ENCODE assay signal across 21 cellular contexts in genomic region chr10:131011936-131012640, GRCh38.
A peak's percentile ranks its signal among the peaks of the same experiment; 100 is the strongest.
DNase-seq lines count a peak whose midpoint lies in the region; ATAC-seq, FAIRE-seq and TF ChIP-seq lines count a peak whose summit lies in the region.
"Had no signal": no experiment of that assay in that cellular context is flagged by ENCODE, and none has a peak within 500 bp of the region (broad histone marks: within the 10 kb centered on the region; RNA-seq: fewer than 3 reads in every experiment).

No MANE protein-coding gene starts in this region.

- DNase-seq in right lobe of liver (peak in 2 of 3 donors; percentile 19 to 40), HepG2 (ENCODE audit: low spot score) (no peak), mesenteric fat pad (ENCODE audit: low spot score) (peak; percentile 65), upper lobe of right lung (peak; percentile 50), NCI-H226 (no peak)
- DNase-seq: 8988T; ACHN; AML-193; BE2C; CD4-positive, alpha-beta T cell; CD8-positive, alpha-beta memory T cell; DMS53; DMS79 treated with DMSO at 0.1 percent for 48 hours; GF-D8; GM23248; H9 had no signal

- H3K4me1 ChIP-seq in right lobe of liver = no peaks in the 10 kb centered on the region
- no peaks in the 10 kb centered on the region for H3K4me1 ChIP-seq in HepG2 (ENCODE audit: insufficient read depth, low read length)
- H3K4me1 ChIP-seq in upper lobe of right lung = no peaks in the 10 kb centered on the region
- H3K4me1 ChIP-seq: A549, BE2C had no signal

- CTCF ChIA-PET in HepG2 (lab: Yijun Ruan, JAX; ENCODE audit: low intra/inter-chr PET ratio, low total read pairs) = no interaction called here

- POLR2A ChIA-PET in HepG2 (lab: Yijun Ruan, JAX) = no interaction called here

- no peak overlapping the region for H3K9ac ChIP-seq in HepG2 (ENCODE audit: insufficient read depth, low read depth, low read length)
- H3K9ac ChIP-seq: BLaER1 treated with 17β-estradiol and CSF1 and Interleukin-3, amounts not matched to agents 10 nM and 100 nM; GM23248 had no signal

- H3K36me3 ChIP-seq in right lobe of liver = no peaks in the 10 kb centered on the region
- H3K36me3 ChIP-seq in HepG2 (replicated peaks in 1 of 2; ENCODE audit: control insufficient read depth in 1 of 2, insufficient read depth in 2 of 2, low read length in 2 of 2) = no peaks in the 10 kb centered on the region
- no peaks in the 10 kb centered on the region for H3K36me3 ChIP-seq in upper lobe of right lung
- H3K36me3 ChIP-seq: BE2C; BLaER1 treated with 17β-estradiol and CSF1 and Interleukin-3, amounts not matched to agents 10 nM and 100 nM had no signal

- 60% methylated on average over 1 of the region's 10 CpGs for WGBS in right lobe of liver (ENCODE audit: insufficient coverage, low coverage, low lambda C conversion rate, missing lambda C conversion rate)
- 7% methylated on average over 7 of the region's 10 CpGs for WGBS in HepG2 (ENCODE audit: low lambda C conversion rate)

- no peak for TF ChIP-seq POLR2A in right lobe of liver (IDR thresholded peaks at IDR 0.05)
- no peak for TF ChIP-seq POLR2A in HepG2 (IDR thresholded peaks at IDR 0.05; ENCODE audit: insufficient read depth in 1 of 2, low read depth in 2 of 2, low read length in 2 of 2)

- no peak for TF ChIP-seq EP300 in HepG2 (IDR thresholded peaks at IDR 0.05; ENCODE audit: low read depth in 2 of 2, low read length in 2 of 2)
- no peak for TF ChIP-seq EP300 in HepG2 (CRISPR knock-in tag; IDR thresholded peaks at IDR 0.05; ENCODE audit: borderline replicate concordance)

- FAIRE-seq in HepG2 (lab: Jason Lieb, UNC) = no peak
- FAIRE-seq: A549, GM12892 had no signal

- H3K79me2 ChIP-seq in HepG2 (ENCODE audit: insufficient read depth, low read length) = no peaks in the 10 kb centered on the region

- ATAC-seq in right lobe of liver = no peak
- ATAC-seq in HepG2 = no peak
- no peak for ATAC-seq in upper lobe of right lung
- no peak for ATAC-seq in GM21447 (IDR thresholded peaks at IDR 0.05; ENCODE audit: unreplicated experiment)
- ATAC-seq: A549, HCT116 had no signal

- in situ Hi-C loops in HepG2 (cut with HindIII; ENCODE audit: extremely low pct_ligation_motif_present, low pct_unique_long_range_greater_than_20kb) = no loop called here

- TF ChIP-seq CTCF in right lobe of liver (IDR thresholded peaks at IDR 0.05) (no peak), HepG2 (CRISPR knock-in tag; IDR thresholded peaks at IDR 0.05) (no peak), upper lobe of right lung (IDR thresholded peaks at IDR 0.05) (no peak)

- H3K27ac ChIP-seq in right lobe of liver (no peak overlapping the region), HepG2 (ENCODE audit: extremely low read length, insufficient read depth, low read length) (no peak overlapping the region), upper lobe of right lung (no peak overlapping the region)
- H3K27ac ChIP-seq: A549, GM23248 had no signal

- H4K20me1 ChIP-seq in HepG2 (ENCODE audit: insufficient read depth, low read length) = no peaks in the 10 kb centered on the region
- H4K20me1 ChIP-seq: BLaER1 treated with 17β-estradiol and CSF1 and Interleukin-3, amounts not matched to agents 10 nM and 100 nM had no signal

- H3K4me3 ChIP-seq in right lobe of liver = no peak overlapping the region
- no peak overlapping the region for H3K4me3 ChIP-seq in HepG2 (replicated peaks in 1 of 3; ENCODE audit: insufficient read depth in 1 of 3, low read depth in 2 of 3, low read length in 3 of 3)
- no peak overlapping the region for H3K4me3 ChIP-seq in upper lobe of right lung
- H3K4me3 ChIP-seq: A549; BLaER1 treated with 17β-estradiol and CSF1 and Interleukin-3, amounts not matched to agents 10 nM and 100 nM; GM23248 had no signal

- H3K27me3 ChIP-seq in right lobe of liver (no peaks in the 10 kb centered on the region), HepG2 (ENCODE audit: control insufficient read depth in 1 of 2, insufficient read depth in 2 of 2, low read length in 2 of 2) (peaks cover 0 to 14% of the 10 kb centered on the region in 2 experiments; a peak in 3 of 5 replicates), upper lobe of right lung (no peaks in the 10 kb centered on the region)
- H3K27me3 ChIP-seq: BE2C; BLaER1 treated with 17β-estradiol and CSF1 and Interleukin-3, amounts not matched to agents 10 nM and 100 nM had no signal

- TF ChIP-seq RAD21 in HepG2 (CRISPR knock-in tag; IDR thresholded peaks at IDR 0.05) = no peak

- H3K4me2 ChIP-seq in HepG2 (ENCODE audit: low read depth, low read length) = no peak overlapping the region
- H3K4me2 ChIP-seq: A549 had no signal

- H2AFZ ChIP-seq in HepG2 (ENCODE audit: low read length) = no peak overlapping the region
- H2AFZ ChIP-seq: GM23248 had no signal

- H3K9me3 ChIP-seq in right lobe of liver (no peaks in the 10 kb centered on the region), HepG2 (ENCODE audit: low read length) (no peaks in the 10 kb centered on the region), upper lobe of right lung (no peaks in the 10 kb centered on the region)
- H3K9me3 ChIP-seq: A549; BE2C; BLaER1 treated with 17β-estradiol and CSF1 and Interleukin-3, amounts not matched to agents 10 nM and 100 nM had no signal

- intact Hi-C loops in right lobe of liver (cut with DNase I) = no loop called here
- intact Hi-C loops in HepG2 (cut with micrococcal nuclease; ENCODE audit: unreplicated experiment) = no loop called here
- intact Hi-C loops in upper lobe of right lung (cut with DNase I) = no loop called here

- BruUV-seq in HepG2 (replicated peaks; lab: Mats Ljungman, UMichigan) = no TSS peak

TF ChIP-seq in HepG2, 621 proteins besides CTCF, POLR2A, EP300 and RAD21:
- no peak for TF ChIP-seq ZNF282 (IDR thresholded peaks at IDR 0.05; ENCODE audit: partially characterized antibody)
- no peak for TF ChIP-seq MTF2 (CRISPR knock-in tag; IDR thresholded peaks at IDR 0.05; ENCODE audit: borderline replicate concordance)
- TF ChIP-seq FIP1L1 (IDR thresholded peaks at IDR 0.05; ENCODE audit: borderline replicate concordance, insufficient read depth, low read depth, low read length) = no peak
- TF ChIP-seq ZFYVE20 (CRISPR knock-in tag; IDR thresholded peaks at IDR 0.05; ENCODE audit: borderline replicate concordance, low read depth) = no peak
- TF ChIP-seq ZNF75D (CRISPR knock-in tag; IDR thresholded peaks at IDR 0.05; ENCODE audit: borderline replicate concordance) = no peak
- no peak for TF ChIP-seq ZMYM2 (CRISPR knock-in tag; IDR thresholded peaks at IDR 0.05)
- no peak for TF ChIP-seq ZNF691 (CRISPR knock-in tag; IDR thresholded peaks at IDR 0.05; ENCODE audit: borderline replicate concordance, low read depth)
- no peak for TF ChIP-seq ZNF24 (IDR thresholded peaks at IDR 0.05)
- TF ChIP-seq ZNF609 (CRISPR knock-in tag; IDR thresholded peaks at IDR 0.05; ENCODE audit: borderline replicate concordance) = no peak
- no peak for TF ChIP-seq STAT5B (CRISPR knock-in tag; IDR thresholded peaks at IDR 0.05)

Comparison
In these comparisons a context has a peak if more than half of its experiments do, and no peak if none do; other contexts are left out.
1. DNase-seq: peak in right lobe of liver (2 of 3), mesenteric fat pad (single experiment) and upper lobe of right lung (single experiment); none in HepG2 (single experiment) and NCI-H226 (single experiment).